8 cellular contexts compared by ENCODE assay signal in genomic region chr5:317086-317811, GRCh38. TPM values are rescaled to one million over a fixed set of nuclear protein-coding genes. Genes with fewer than 3 reads are reported as not detected.
DNase-seq lines count a peak whose midpoint lies in the region; ATAC-seq and TF ChIP-seq lines count a peak whose summit lies in the region.

No MANE protein-coding gene starts in this region.

- BruUV-seq in Panc1 (replicated peaks; lab: Mats Ljungman, UMichigan): no TSS peak

- H3K4me3 ChIP-seq in Panc1 (ENCODE audit: low read depth in 2 of 2, low read length in 2 of 2) (no peak overlapping the region), astrocyte of the spinal cord (ENCODE audit: low read depth, low read length) (no peak overlapping the region)

- in situ Hi-C loops in Panc1 (cut with HindIII; ENCODE audit: low pct_unique_long_range_greater_than_20kb, low sequenced_read_pairs): no loop called here
- in situ Hi-C loops in astrocyte of the spinal cord (cut with HindIII; ENCODE audit: low sequenced_read_pairs): no loop called here

- ATAC-seq in GM21367 (IDR thresholded peaks at IDR 0.05; ENCODE audit: unreplicated experiment): peak; percentile 56
- peak; percentile 69 for ATAC-seq in HG03520 (IDR thresholded peaks at IDR 0.05; ENCODE audit: unreplicated experiment)
- ATAC-seq in Panc1: peak; percentile 82
- peak; percentile 72 for ATAC-seq in stimulated activated naive CD8-positive, alpha-beta T cell treated with anti-CD3 and anti-CD28 coated beads, Interleukin-15, Interleukin-2, amounts not matched to agents 100 U/mL and 50 U/mL, for 24 hours

- CTCF ChIA-PET in Panc1 (lab: Charles Lee): interaction anchor here (0.6 to 1.5 kb wide), 8 partner anchors 9 to 129 kb away, joined by 3 to 12 read pairs (median 4); no protein-coding TSS in a partner anchor

- intact Hi-C loops in Panc1 (cut with micrococcal nuclease; ENCODE audit: unreplicated experiment): loop anchor here (5.0 kb wide), 1 partner anchor 115 kb away; no protein-coding TSS in a partner anchor

- peak; percentile 97 for TF ChIP-seq CTCF in Panc1 (IDR thresholded peaks at IDR 0.05)
- TF ChIP-seq CTCF in astrocyte of the spinal cord (IDR thresholded peaks at IDR 0.05; ENCODE audit: low read depth, low read length): peak; percentile 92

- H3K27ac ChIP-seq in Panc1 (ENCODE audit: low read length): peak overlapping the region; percentile 86

- H3K27me3 ChIP-seq in Panc1 (ENCODE audit: control insufficient read depth, insufficient read depth, low read length): no peaks in the 10 kb centered on the region

- peak; percentile 14 for DNase-seq in NCI-H1105 treated with DMSO at 0.1 percent for 48 hours (lab: John Stamatoyannopoulos, UW)
- DNase-seq in NCI-H1105 (lab: John Stamatoyannopoulos, UW): no peak
- DNase-seq in Panc1 (ENCODE audit: low read depth, low spot score): peak; percentile 42
- DNase-seq in astrocyte of the spinal cord (ENCODE audit: low read depth, low spot score): peak; percentile 67
- peak; percentile 92 for DNase-seq in left kidney (ENCODE audit: low read depth, low spot score)
- peak; percentile 74 for DNase-seq in stimulated activated naive CD8-positive, alpha-beta T cell treated with anti-CD3 and anti-CD28 coated beads, Interleukin-15, Interleukin-2, amounts not matched to agents 100 U/mL and 50 U/mL, for 24 hours

- POLR2A ChIA-PET in Panc1 (lab: Charles Lee): interaction anchor here (0.6 kb wide), 1 partner anchor 38 kb away, joined by 8 read pairs; no protein-coding TSS in a partner anchor

- H3K4me1 ChIP-seq in Panc1 (ENCODE audit: control insufficient read depth, insufficient read depth, low read length): peaks cover 53% of the 10 kb centered on the region

- no peaks in the 10 kb centered on the region for H3K36me3 ChIP-seq in Panc1 (ENCODE audit: control insufficient read depth, insufficient read depth, low read length)

- H3K9me3 ChIP-seq in Panc1 (ENCODE audit: control insufficient read depth, insufficient read depth, low read depth, low read length): no peaks in the 10 kb centered on the region

RNA-seq across cellular contexts. Expression of gene AHRR, which starts 4.3 kb away (rescaled TPM):
- 23.6 TPM for total RNA-seq in Panc1 (2021; ENCODE audit: unreplicated experiment)
- 29.3 TPM for polyA plus RNA-seq in Panc1 (2012; ENCODE audit: insufficient read length)

RNA-seq across cellular contexts. Expression of gene PDCD6, which starts 45.8 kb away (rescaled TPM):
- total RNA-seq in Panc1 (2021; ENCODE audit: unreplicated experiment): 148 TPM
- 249 TPM for polyA plus RNA-seq in Panc1 (2012; ENCODE audit: insufficient read length)
